Comparison of ENCODE assay signal across 29 cellular contexts in genomic region chr4:88119951-88120350, GRCh38.
"Had no signal": no experiment of that assay in that cellular context is flagged by ENCODE, and none has a peak within 500 bp of the region (broad histone marks: within the 10 kb centered on the region; RNA-seq: fewer than 3 reads in every experiment).

No MANE protein-coding gene starts in this region.

- H3K27me3 ChIP-seq: SJCRH30 had no signal

- H3K27ac Mint-ChIP-seq: activated CD4-positive, alpha-beta T cell treated with anti-CD3 and anti-CD28 coated beads for 36 hours; activated CD4-positive, alpha-beta T cell treated with anti-CD3 and anti-CD28 coated beads, Interleukin-2, amount 10 ng/mL, durations not matched to agents 7 days and 5 days; activated CD8-positive, alpha-beta T cell treated with anti-CD3 and anti-CD28 coated beads, Interleukin-2, amount 10 ng/mL, durations not matched to agents 7 days and 5 days; activated naive CD4-positive, alpha-beta T cell treated with anti-CD3 and anti-CD28 coated beads for 36 hours; activated naive CD4-positive, alpha-beta T cell treated with anti-CD3 and anti-CD28 coated beads, Interleukin-2, amount 50 U/mL, for 72 hours; activated naive CD8-positive, alpha-beta T cell treated with anti-CD3 and anti-CD28 coated beads, Interleukin-2, amount 50 U/mL, for 24 hours; activated T-cell treated with anti-CD3 and anti-CD28 coated beads, Interleukin-2, amount 50 U/mL, for 24 hours; activated T-helper 2 cell treated with anti-CD3 and anti-CD28 coated beads, Interferon-gamma antibody, Interleukin-2, Interleukin-4, amounts not matched to agents 10 μg/mL and 5 μg/mL and 100 μg/mL, durations not matched to agents 14 hours and 24 hours and 36 hours; brain; T-helper 1 cell treated with Interleukin-12 subunit alpha and Interleukin-12 subunit beta and Interleukin-4 antibody, amounts not matched to agents 30 μg/mL and 1 μg/mL, for 36 hours; T-helper 2 cell treated with Interferon-gamma antibody and Interleukin-4, amounts not matched to agents 5 μg/mL and 100 μg/mL, for 36 hours had no signal

- ATAC-seq: activated CD4-positive, alpha-beta T cell treated with anti-CD3 and anti-CD28 coated beads for 36 hours; activated CD4-positive, CD25-positive, alpha-beta regulatory T cell treated with anti-CD3 and anti-CD28 coated beads, Interleukin-2, amount 50 U/mL, for 24 hours; activated CD8-positive, alpha-beta T cell treated with anti-CD3 and anti-CD28 coated beads, Interleukin-2, amount 10 ng/mL, durations not matched to agents 7 days and 5 days; activated naive CD4-positive, alpha-beta T cell treated with anti-CD3 and anti-CD28 coated beads, Interleukin-2, amount 50 U/mL, for 72 hours; activated naive CD8-positive, alpha-beta T cell treated with anti-CD3 and anti-CD28 coated beads, Interleukin-2, amount 50 U/mL, for 24 hours; Panc1 had no signal

- FAIRE-seq: bronchial epithelial cell, colon, TTC549 had no signal

- DNase-seq: activated CD4-positive, alpha-beta T cell treated with anti-CD3 and anti-CD28 coated beads for 36 hours; activated CD4-positive, alpha-beta T cell treated with anti-CD3 and anti-CD28 coated beads, Interleukin-2, amount 10 ng/mL, durations not matched to agents 7 days and 5 days; activated CD4-positive, alpha-beta T cell treated with anti-CD3 and anti-CD28 coated beads, Interleukin-2, amount 50 U/mL, for 48 hours; activated CD8-positive, alpha-beta T cell treated with anti-CD3 and anti-CD28 coated beads, Interleukin-2, amount 10 ng/mL, durations not matched to agents 7 days and 5 days; activated gamma-delta T cell; activated naive CD4-positive, alpha-beta T cell treated with anti-CD3 and anti-CD28 coated beads for 36 hours; activated naive CD8-positive, alpha-beta T cell treated with anti-CD3 and anti-CD28 coated beads, Interleukin-2, amount 50 U/mL, for 24 hours; activated T-cell treated with anti-CD3 and anti-CD28 coated beads, Interleukin-2, amount 50 U/mL, for 24 hours; anterior cingulate cortex; caudate nucleus; NCI-H1105; NCI-H1417 treated with DMSO at 0.1 percent for 48 hours; NCI-H187 treated with DMSO at 0.1 percent for 48 hours; NCI-H2081; NCI-H345; NCI-H524 treated with DMSO at 0.1 percent for 48 hours; SHP77; SJCRH30 had no signal

- H3K4me1 Mint-ChIP-seq: activated CD4-positive, alpha-beta T cell treated with anti-CD3 and anti-CD28 coated beads for 36 hours; activated CD4-positive, alpha-beta T cell treated with anti-CD3 and anti-CD28 coated beads, Interleukin-2, amount 10 ng/mL, durations not matched to agents 7 days and 5 days; activated naive CD8-positive, alpha-beta T cell treated with anti-CD3 and anti-CD28 coated beads, Interleukin-2, amount 50 U/mL, for 24 hours; brain had no signal

- H3K36me3 ChIP-seq: SJCRH30 had no signal

- H3K4me3 ChIP-seq: SJCRH30, SK-N-MC had no signal

- H3K27me3 Mint-ChIP-seq: activated CD4-positive, alpha-beta T cell treated with anti-CD3 and anti-CD28 coated beads, Interleukin-2, amount 10 ng/mL, durations not matched to agents 7 days and 5 days had no signal

- H3K4me1 ChIP-seq: SJCRH30 had no signal

- H3K4me3 Mint-ChIP-seq: activated CD4-positive, alpha-beta T cell treated with anti-CD3 and anti-CD28 coated beads for 36 hours; activated CD4-positive, alpha-beta T cell treated with anti-CD3 and anti-CD28 coated beads, Interleukin-2, amount 10 ng/mL, durations not matched to agents 7 days and 5 days; activated CD8-positive, alpha-beta T cell treated with anti-CD3 and anti-CD28 coated beads, Interleukin-2, amount 10 ng/mL, durations not matched to agents 7 days and 5 days; activated naive CD4-positive, alpha-beta T cell treated with anti-CD3 and anti-CD28 coated beads for 36 hours; activated naive CD8-positive, alpha-beta T cell treated with anti-CD3 and anti-CD28 coated beads, Interleukin-2, amount 50 U/mL, for 24 hours; activated T-cell treated with anti-CD3 and anti-CD28 coated beads, Interleukin-2, amount 50 U/mL, for 24 hours; brain; T-helper 1 cell treated with Interleukin-12 subunit alpha and Interleukin-12 subunit beta and Interleukin-4 antibody, amounts not matched to agents 30 μg/mL and 1 μg/mL, for 36 hours; T-helper 2 cell treated with Interferon-gamma antibody and Interleukin-4, amounts not matched to agents 5 μg/mL and 100 μg/mL, for 36 hours had no signal

- H3K27ac ChIP-seq: SJCRH30, SK-N-MC had no signal
